8 cellular contexts compared by ENCODE assay signal in the genomic region with DNA sequence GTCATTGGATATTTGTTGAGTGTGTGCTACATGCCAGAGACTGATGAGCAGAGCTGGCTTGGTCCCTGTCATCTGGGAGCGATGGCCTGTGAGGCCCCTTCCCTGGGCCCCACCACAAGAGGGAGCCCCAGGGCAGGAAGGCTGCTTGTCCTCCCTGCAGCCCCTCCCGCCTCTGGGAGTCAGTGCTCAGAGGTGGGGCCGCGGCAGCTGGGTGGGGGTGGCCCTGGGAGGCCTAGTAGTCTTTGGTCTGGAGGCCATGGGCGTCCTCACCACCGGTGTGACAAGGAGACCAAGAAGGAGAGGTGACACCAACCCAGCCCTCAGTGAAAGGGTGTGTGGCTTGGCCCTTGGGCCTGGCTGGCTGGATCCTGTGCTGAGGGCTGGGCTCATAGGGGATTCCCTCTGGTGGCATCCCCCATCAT.
DNase-seq lines count a peak whose midpoint lies in the region; ATAC-seq, FAIRE-seq and TF ChIP-seq lines count a peak whose summit lies in the region.

No MANE protein-coding gene starts in this region.

- no peak overlapping the region for H3K4me2 ChIP-seq in SK-N-SH

- no peaks in the 10 kb centered on the region for H4K20me1 ChIP-seq in SK-N-SH (ENCODE audit: insufficient read depth)

- no peak overlapping the region for H3K4me3 Mint-ChIP-seq in mesothelial cell of epicardium

- no peak overlapping the region for H2AFZ ChIP-seq in SK-N-SH (ENCODE audit: low read depth)

- TF ChIP-seq EP300 in SK-N-SH (IDR thresholded peaks at IDR 0.05; ENCODE audit: borderline replicate concordance in 1 of 2, low read depth in 1 of 2, low read length in 1 of 2): no peak

- H3K9me2 ChIP-seq in SK-N-SH: no peaks in the 10 kb centered on the region

- CTCF ChIA-PET in SK-N-SH (lab: Yijun Ruan, JAX): interaction anchor here (0.6 to 1.8 kb wide), 6 partner anchors 14 to 1063 kb away, joined by 3 to 9 read pairs (median 3); no protein-coding TSS in a partner anchor

- H3K9me3 Mint-ChIP-seq in mesothelial cell of epicardium: no peaks in the 10 kb centered on the region

- POLR2A ChIA-PET in SK-N-SH (lab: Yijun Ruan, JAX): no interaction called here

- no peak for DNase-seq in AG09319 (ENCODE audit: extremely low read depth, low read depth)
- peak; percentile 49 for DNase-seq in SK-N-SH
- no peak for DNase-seq in left ventricle myocardium inferior
- DNase-seq in effector CD4-positive, alpha-beta T cell: no peak
- no peak for DNase-seq in mesothelial cell of epicardium (ENCODE audit: low spot score in 2 of 2, unreplicated experiment in 2 of 2)
- no peak for DNase-seq in RCC 7860 (ENCODE audit: low spot score)

- no peaks in the 10 kb centered on the region for H3K36me3 Mint-ChIP-seq in mesothelial cell of epicardium

- H3K4me1 ChIP-seq in SK-N-SH (ENCODE audit: control insufficient read depth in 1 of 2, insufficient read depth in 2 of 2, low read depth in 1 of 2, low read length in 1 of 2) (peaks cover 0 to 29% of the 10 kb centered on the region in 2 experiments; a peak in 1 of 4 replicates), left ventricle myocardium inferior (peaks cover 6% of the 10 kb centered on the region)

- H3K36me3 ChIP-seq in SK-N-SH (replicated peaks in 1 of 2; ENCODE audit: control insufficient read depth in 1 of 2, insufficient read depth in 2 of 2, low read length in 1 of 2): no peaks in the 10 kb centered on the region
- no peaks in the 10 kb centered on the region for H3K36me3 ChIP-seq in left ventricle myocardium inferior

- H3K27ac Mint-ChIP-seq in mesothelial cell of epicardium: no peak overlapping the region

- peak; percentile 26 for TF ChIP-seq RAD21 in SK-N-SH (IDR thresholded peaks at IDR 0.05; ENCODE audit: low read length)

- intact Hi-C loops in left ventricle myocardium inferior (cut with micrococcal nuclease): no loop called here

- H3K9ac ChIP-seq in SK-N-SH: no peak overlapping the region

- H3K9me3 ChIP-seq in SK-N-SH (no peaks in the 10 kb centered on the region), left ventricle myocardium inferior (replicated peaks) (no peaks in the 10 kb centered on the region)

- H3K27ac ChIP-seq in SK-N-SH (ENCODE audit: low read depth in 2 of 2, low read length in 1 of 2) (no peak overlapping the region), left ventricle myocardium inferior (replicated peaks) (no peak overlapping the region)

- no peaks in the 10 kb centered on the region for H3F3A ChIP-seq in SK-N-SH (replicated peaks; ENCODE audit: insufficient read depth)

- peaks cover 36% of the 10 kb centered on the region for H3K4me1 Mint-ChIP-seq in mesothelial cell of epicardium

- H3K4me3 ChIP-seq in SK-N-SH (ENCODE audit: low read depth in 2 of 2, low read length in 1 of 2) (no peak overlapping the region), left ventricle myocardium inferior (no peak overlapping the region)

- TF ChIP-seq CTCF in AG09319 (IDR thresholded peaks at IDR 0.05; ENCODE audit: low read depth, low read length): peak; percentile 37
- peak; percentile 74 for TF ChIP-seq CTCF in GM12874 (IDR thresholded peaks at IDR 0.05; ENCODE audit: insufficient read depth, low read depth, low read length)
- TF ChIP-seq CTCF in SK-N-SH (IDR thresholded peaks at IDR 0.05): peak; percentile 47
- peak; percentile 65 for TF ChIP-seq CTCF in left ventricle myocardium inferior (IDR thresholded peaks at IDR 0.05; ENCODE audit: borderline replicate concordance)
- TF ChIP-seq CTCF in mesothelial cell of epicardium (IDR thresholded peaks at IDR 0.05; ENCODE audit: unreplicated experiment): no peak

- ATAC-seq in HG03095 (IDR thresholded peaks at IDR 0.05; ENCODE audit: unreplicated experiment): no peak

- H3K27me3 Mint-ChIP-seq in mesothelial cell of epicardium (ENCODE audit: low read depth): no peaks in the 10 kb centered on the region

- H3K79me2 ChIP-seq in SK-N-SH (ENCODE audit: insufficient read depth): no peaks in the 10 kb centered on the region

- H3K27me3 ChIP-seq in SK-N-SH (ENCODE audit: insufficient read depth) (no peaks in the 10 kb centered on the region), left ventricle myocardium inferior (ENCODE audit: low read depth) (no peaks in the 10 kb centered on the region)

- 96% methylated on average over 4 of the region's 6 CpGs for WGBS in SK-N-SH (ENCODE audit: low lambda C conversion rate)

- FAIRE-seq in RCC 7860 (lab: Jason Lieb, UNC): no peak

TF ChIP-seq in SK-N-SH, 30 proteins besides CTCF, POLR2A, EP300 and RAD21:
- TF ChIP-seq RCOR1 (IDR thresholded peaks at IDR 0.05; ENCODE audit: low read length): no peak
- TF ChIP-seq FOXJ3 (CRISPR knock-in tag; IDR thresholded peaks at IDR 0.05): no peak
- no peak for TF ChIP-seq GATA2 (CRISPR knock-in tag; IDR thresholded peaks at IDR 0.05)
- TF ChIP-seq MEF2A (IDR thresholded peaks at IDR 0.05; ENCODE audit: borderline replicate concordance, low read depth): no peak
- no peak for TF ChIP-seq TEAD4 (IDR thresholded peaks at IDR 0.05; ENCODE audit: borderline replicate concordance, insufficient read depth)
- no peak for TF ChIP-seq RFX5 (IDR thresholded peaks at IDR 0.05; ENCODE audit: low read length)
- TF ChIP-seq, protein P1, sequence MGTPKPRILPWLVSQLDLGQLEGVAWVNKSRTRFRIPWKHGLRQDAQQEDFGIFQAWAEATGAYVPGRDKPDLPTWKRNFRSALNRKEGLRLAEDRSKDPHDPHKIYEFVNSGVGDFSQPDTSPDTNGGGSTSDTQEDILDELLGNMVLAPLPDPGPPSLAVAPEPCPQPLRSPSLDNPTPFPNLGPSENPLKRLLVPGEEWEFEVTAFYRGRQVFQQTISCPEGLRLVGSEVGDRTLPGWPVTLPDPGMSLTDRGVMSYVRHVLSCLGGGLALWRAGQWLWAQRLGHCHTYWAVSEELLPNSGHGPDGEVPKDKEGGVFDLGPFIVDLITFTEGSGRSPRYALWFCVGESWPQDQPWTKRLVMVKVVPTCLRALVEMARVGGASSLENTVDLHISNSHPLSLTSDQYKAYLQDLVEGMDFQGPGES (IDR thresholded peaks at IDR 0.05; ENCODE audit: low read depth, low read length): no peak
- TF ChIP-seq, protein P2, sequence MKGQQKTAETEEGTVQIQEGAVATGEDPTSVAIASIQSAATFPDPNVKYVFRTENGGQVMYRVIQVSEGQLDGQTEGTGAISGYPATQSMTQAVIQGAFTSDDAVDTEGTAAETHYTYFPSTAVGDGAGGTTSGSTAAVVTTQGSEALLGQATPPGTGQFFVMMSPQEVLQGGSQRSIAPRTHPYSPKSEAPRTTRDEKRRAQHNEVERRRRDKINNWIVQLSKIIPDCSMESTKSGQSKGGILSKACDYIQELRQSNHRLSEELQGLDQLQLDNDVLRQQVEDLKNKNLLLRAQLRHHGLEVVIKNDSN (IDR thresholded peaks at IDR 0.05; ENCODE audit: borderline replicate concordance, low read depth): no peak
- TF ChIP-seq SMC3 (IDR thresholded peaks at IDR 0.05; ENCODE audit: low read depth, low read length): no peak
- TF ChIP-seq POLR2AphosphoS5 (IDR thresholded peaks at IDR 0.05; ENCODE audit: low read depth, low read length): no peak
- no peak for TF ChIP-seq FOXM1 (IDR thresholded peaks at IDR 0.05; ENCODE audit: low read depth)
